8 cellular contexts compared by ENCODE assay signal in the genomic region with DNA sequence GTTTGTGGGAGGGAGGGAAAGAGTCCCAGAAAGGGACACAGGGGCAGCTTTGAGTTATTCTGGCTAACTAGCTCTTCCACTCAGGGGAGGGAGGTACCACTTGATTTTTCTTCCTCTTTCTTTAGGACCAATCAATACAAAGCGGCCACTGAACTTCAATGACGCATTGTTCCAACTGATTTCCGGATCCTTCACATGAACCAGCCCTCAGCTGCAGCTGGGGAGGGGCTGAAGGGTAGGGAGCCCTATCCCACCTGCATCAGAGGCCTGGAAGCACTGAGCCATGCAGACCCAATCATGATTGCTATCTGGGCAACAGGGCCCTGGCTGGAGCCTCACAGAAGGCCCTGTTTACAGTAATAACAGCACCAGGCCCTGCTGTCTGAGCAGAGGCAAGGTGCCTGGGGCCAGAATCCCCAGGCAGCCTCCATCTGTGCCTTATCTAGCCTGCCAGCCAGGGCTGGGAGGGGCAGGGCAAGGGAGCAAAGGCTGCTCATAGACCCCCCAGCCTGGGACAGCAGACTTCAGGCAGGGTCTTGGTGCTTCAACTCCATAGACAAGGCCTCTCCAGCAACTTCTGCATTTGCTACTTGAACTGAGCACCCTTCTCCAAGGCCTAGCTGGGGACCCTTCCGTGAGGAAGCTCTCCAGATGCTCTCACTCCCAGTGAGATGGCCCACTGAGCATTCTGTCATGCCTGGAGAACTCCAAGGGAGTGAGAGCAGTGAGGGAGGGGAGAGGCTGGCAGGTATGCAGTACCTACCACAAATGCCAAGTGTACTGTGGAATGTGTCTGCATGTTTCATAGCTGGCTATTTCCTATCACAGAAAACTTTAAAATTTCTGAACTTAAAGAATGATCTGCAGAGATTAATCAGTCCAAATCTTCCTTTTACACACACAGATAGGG. TPM values are rescaled to one million over a fixed set of nuclear protein-coding genes. Genes with fewer than 3 reads are reported as not detected.
DNase-seq lines count a peak whose midpoint lies in the region; ATAC-seq and TF ChIP-seq lines count a peak whose summit lies in the region.

No MANE protein-coding gene starts in this region.

- peaks cover 30% of the 10 kb centered on the region for H3K4me1 Mint-ChIP-seq in activated B cell treated with CpG ODN at 0.5 μM for 24 hours

- no peaks in the 10 kb centered on the region for H3K27me3 Mint-ChIP-seq in activated B cell treated with CpG ODN at 0.5 μM for 24 hours

- H3K4me3 Mint-ChIP-seq in activated B cell treated with CpG ODN at 0.5 μM for 24 hours = no peak overlapping the region

- CTCF ChIA-PET in activated B cell treated with CpG ODN at 0.5 μM for 24 hours (lab: Charles Lee) = interaction anchor here (1.1 to 3.0 kb wide), 4 partner anchors 19 to 74 kb away, joined by 3 to 17 read pairs (median 6); partner anchors contain the start of gene CLPB

- H3K27me3 ChIP-seq in HUES64 (ENCODE audit: insufficient read depth, low read length) = no peaks in the 10 kb centered on the region
- H3K27me3 ChIP-seq in upper lobe of left lung = no peaks in the 10 kb centered on the region

- POLR2A ChIA-PET in activated B cell treated with CpG ODN at 0.5 μM for 24 hours (lab: Charles Lee) = interaction anchor here (0.6 to 1.3 kb wide), 4 partner anchors 21 to 418 kb away, joined by 3 to 4 read pairs (median 3); partner anchors contain the start of gene CLPB

- peaks cover 2% of the 10 kb centered on the region for H3K36me3 Mint-ChIP-seq in activated B cell treated with CpG ODN at 0.5 μM for 24 hours (ENCODE audit: low read depth)

- peak; percentile 95 for ATAC-seq in activated B cell treated with CpG ODN at 0.5 μM for 24 hours (ENCODE audit: low read depth)
- peak; percentile 51 to 80 for ATAC-seq in upper lobe of left lung (ENCODE audit: low FRiP score in 2 of 2)
- ATAC-seq in GM19324 (IDR thresholded peaks at IDR 0.05; ENCODE audit: low FRiP score, unreplicated experiment) = no peak

- peak; percentile 18 for DNase-seq in NCI-H82 (lab: John Stamatoyannopoulos, UW)
- no peak for DNase-seq in NCI-H82 treated with DMSO at 0.1 percent for 48 hours (lab: John Stamatoyannopoulos, UW; ENCODE audit: unreplicated experiment)
- peak; percentile 40 for DNase-seq in activated B cell treated with CpG ODN at 0.5 μM for 24 hours
- peak; percentile 81 for DNase-seq in kidney tubule cell (ENCODE audit: low spot score)
- peak in 1 of 2 donors; percentile 47 for DNase-seq in upper lobe of left lung
- DNase-seq in amniotic stem cell (lab: John Stamatoyannopoulos, UW) = no peak

- no peak overlapping the region for H3K9ac ChIP-seq in HUES64 (ENCODE audit: low read depth, low read length)

- no peak overlapping the region for H3K4me3 ChIP-seq in HUES64 (ENCODE audit: low read length)
- no peak overlapping the region for H3K4me3 ChIP-seq in upper lobe of left lung

- H3K4me1 ChIP-seq in HUES64 (ENCODE audit: insufficient read depth, low read length) (peaks cover 31% of the 10 kb centered on the region), upper lobe of left lung (peaks cover 8 to 35% (median 14%) of the 10 kb centered on the region in 4 donors)

- WGBS in HUES64 = 73% methylated on average over 4 of the region's 4 CpGs
- WGBS in upper lobe of left lung, 2 donors = 42 to 83% methylated on average over 3 of the region's 4 CpGs

- H3K9me3 ChIP-seq in HUES64 (ENCODE audit: insufficient read depth, low read depth, low read length) = no peaks in the 10 kb centered on the region
- no peaks in the 10 kb centered on the region for H3K9me3 ChIP-seq in upper lobe of left lung

- TF ChIP-seq EP300 in upper lobe of left lung (IDR thresholded peaks at IDR 0.05) = no peak

- H3K36me3 ChIP-seq in HUES64 (ENCODE audit: insufficient read depth, low read length) (no peaks in the 10 kb centered on the region), upper lobe of left lung (no peaks in the 10 kb centered on the region)

- no peak for TF ChIP-seq CTCF in activated B cell treated with CpG ODN at 0.5 μM for 24 hours (IDR thresholded peaks at IDR 0.05)
- no peak for TF ChIP-seq CTCF in upper lobe of left lung (IDR thresholded peaks at IDR 0.05)

- intact Hi-C loops in activated B cell treated with CpG ODN at 0.5 μM for 24 hours (cut with micrococcal nuclease) = loop anchor here (1.0 to 5.0 kb wide), 6 partner anchors 19 to 625 kb away; partner anchors contain the start of genes CLPB, INPPL1 and PHOX2A

- TF ChIP-seq POLR2A in upper lobe of left lung (IDR thresholded peaks at IDR 0.05) = peak in 1 of 4 donors; percentile 66

- H3K9me3 Mint-ChIP-seq in activated B cell treated with CpG ODN at 0.5 μM for 24 hours = no peaks in the 10 kb centered on the region

- H3K27ac ChIP-seq in HUES64 (ENCODE audit: low read depth, low read length) (peak overlapping the region; percentile 36; the same call in 1 of the 2 replicates), upper lobe of left lung (peak overlapping the region; percentile 70 to 87 (median 76))

- H3K27ac Mint-ChIP-seq in activated B cell treated with CpG ODN at 0.5 μM for 24 hours = peak overlapping the region; percentile 91

RNA-seq across cellular contexts. Expression of gene CLPB, which starts 22.5 kb away (rescaled TPM):
- polyA plus RNA-seq in HUES64 (2013, experiment 1 of 2) = 10.4 TPM
- polyA plus RNA-seq in HUES64 (2013, experiment 2 of 2) = 12.0 TPM
- total RNA-seq in activated B cell treated with CpG ODN at 0.5 μM for 24 hours (25.7 and 28.8 TPM in 2 replicates), upper lobe of left lung (10 to 100 TPM; 18.9 to 31.4 (median 26.8) TPM)

Comparison
In these comparisons a context has a peak if more than half of its experiments do, and no peak if none do; other contexts are left out.
1. DNase-seq: peak in NCI-H82 (single experiment), activated B cell treated with CpG ODN at 0.5 μM for 24 hours (single experiment) and kidney tubule cell (single experiment); none in NCI-H82 treated with DMSO at 0.1 percent for 48 hours (single experiment) and amniotic stem cell (single experiment).